13 cellular contexts compared by ENCODE assay signal in the genomic region with DNA sequence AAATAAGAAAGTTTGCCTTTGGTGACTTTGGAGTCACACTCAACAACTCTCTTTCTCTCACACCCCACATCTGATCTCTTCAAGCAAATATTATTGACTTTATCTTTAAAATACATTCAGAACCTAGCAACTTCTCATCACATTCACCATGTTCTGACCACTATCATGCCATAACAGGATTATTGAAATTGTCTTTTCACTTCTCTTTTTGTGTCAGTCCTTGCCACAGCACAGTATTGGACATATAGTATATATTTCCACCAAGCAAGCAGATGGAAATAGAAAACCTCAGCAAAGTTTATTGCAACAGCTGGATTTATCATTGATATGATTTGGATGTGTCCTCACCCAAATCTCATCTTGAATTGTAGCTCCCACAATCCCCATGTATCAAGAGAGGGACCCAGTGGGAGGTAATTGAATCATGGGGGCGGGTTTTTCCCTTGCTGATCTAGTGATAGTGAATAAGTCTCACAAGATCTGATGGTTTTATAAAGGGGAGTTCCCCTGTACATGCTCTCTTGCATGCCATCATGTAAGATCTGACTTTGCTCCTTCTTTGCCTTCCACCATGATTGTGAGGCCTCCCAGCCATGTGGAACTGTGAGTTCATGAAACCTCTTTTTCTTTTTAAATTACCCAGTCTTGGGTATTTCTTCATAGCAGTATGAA.
DNase-seq lines count a peak whose midpoint lies in the region; ATAC-seq and TF ChIP-seq lines count a peak whose summit lies in the region.
"Had no signal": no experiment of that assay in that cellular context is flagged by ENCODE, and none has a peak within 500 bp of the region (broad histone marks: within the 10 kb centered on the region; RNA-seq: fewer than 3 reads in every experiment).

No MANE protein-coding gene starts in this region.

- H3K27me3 Mint-ChIP-seq in activated naive CD8-positive, alpha-beta T cell = no peaks in the 10 kb centered on the region

- H3K27ac Mint-ChIP-seq in activated naive CD8-positive, alpha-beta T cell = peak overlapping the region; percentile 18

- peaks cover 26% of the 10 kb centered on the region for H3K4me1 Mint-ChIP-seq in activated naive CD8-positive, alpha-beta T cell (ENCODE audit: low read depth)

- DNase-seq in stimulated activated naive CD4-positive, alpha-beta T cell treated with Interleukin-2 at 50 U/mL for 16 hours (lab: John Stamatoyannopoulos, UW) = peak; percentile 42
- DNase-seq in stimulated activated naive CD4-positive, alpha-beta T cell (lab: John Stamatoyannopoulos, UW) = no peak
- DNase-seq in AML-193 (lab: John Stamatoyannopoulos, UW) (no peak), DMS153 treated with DMSO at 0.1 percent for 48 hours (lab: John Stamatoyannopoulos, UW; ENCODE audit: unreplicated experiment) (no peak), SHP77 treated with DMSO at 0.1 percent for 48 hours (lab: John Stamatoyannopoulos, UW) (no peak), GM10266 (ENCODE audit: extremely low spot score) (no peak)
- DNase-seq: DMS 273 treated with DMSO at 0.1 percent for 48 hours, NCI-H226, OCI-M1, spleen, SW 1271 had no signal

- H3K9me3 Mint-ChIP-seq in activated naive CD8-positive, alpha-beta T cell (ENCODE audit: low read depth) = peaks cover 9% of the 10 kb centered on the region

- H3K4me3 Mint-ChIP-seq in activated naive CD8-positive, alpha-beta T cell = no peak overlapping the region

- ATAC-seq in HG02885 (IDR thresholded peaks at IDR 0.05; ENCODE audit: poor library complexity, unreplicated experiment) = peak; percentile 64

- TF ChIP-seq CTCF in GM10266 (IDR thresholded peaks at IDR 0.05; ENCODE audit: control insufficient read depth, insufficient read depth, low read depth, missing control alignments) = no peak

- peaks cover 10% of the 10 kb centered on the region for H3K36me3 Mint-ChIP-seq in activated naive CD8-positive, alpha-beta T cell
